ENCODE assay signal across 7 cellular contexts in genomic region chr7:76626989-76627642, GRCh38. TPM values are rescaled to one million over a fixed set of nuclear protein-coding genes. Genes with fewer than 3 reads are reported as not detected.
DNase-seq lines count a peak whose midpoint lies in the region; ATAC-seq lines count a peak whose summit lies in the region.
"Not testable (repeated sequence)": the region's sequence is repeated elsewhere in the genome, so short reads cannot be mapped to it uniquely, and the experiment has no call there.

Gene POMZP3, minus strand, starts transcription at chr7:76627279. Its CDS starts 1,215 bp downstream, at chr7:76626064.

- H3K36me3 Mint-ChIP-seq in activated CD4-positive, alpha-beta T cell treated with anti-CD3 and anti-CD28 coated beads, Interleukin-2, amount 10 ng/mL, durations not matched to agents 7 days and 5 days (ENCODE audit: low read depth): peaks cover 11% of the 10 kb centered on the region
- peaks cover 15% of the 10 kb centered on the region for H3K36me3 Mint-ChIP-seq in central memory CD8-positive, alpha-beta T cell (ENCODE audit: insufficient read depth)

- H3K27me3 Mint-ChIP-seq in activated CD4-positive, alpha-beta T cell treated with anti-CD3 and anti-CD28 coated beads, Interleukin-2, amount 10 ng/mL, durations not matched to agents 7 days and 5 days; central memory CD8-positive, alpha-beta T cell: not testable (repeated sequence)

- ATAC-seq in GM18867 (IDR thresholded peaks at IDR 0.05; ENCODE audit: unreplicated experiment): peak; percentile 78
- peak; percentile 88 for ATAC-seq in HG02852 (IDR thresholded peaks at IDR 0.05; ENCODE audit: unreplicated experiment)
- ATAC-seq in central memory CD8-positive, alpha-beta T cell (replicated peaks; ENCODE audit: extremely low read depth, poor library complexity, severe bottlenecking): peak; percentile 98

- peak; percentile 14 for DNase-seq in NCI-H1092 treated with DMSO at 0.1 percent for 48 hours (lab: John Stamatoyannopoulos, UW)
- DNase-seq in activated CD4-positive, alpha-beta T cell treated with anti-CD3 and anti-CD28 coated beads, Interleukin-2, amount 10 ng/mL, durations not matched to agents 7 days and 5 days: peak; percentile 44
- DNase-seq in central memory CD8-positive, alpha-beta T cell (ENCODE audit: low spot score in 2 of 2): peak; percentile 39 to 44

- H3K9me3 Mint-ChIP-seq in activated CD4-positive, alpha-beta T cell treated with anti-CD3 and anti-CD28 coated beads, Interleukin-2, amount 10 ng/mL, durations not matched to agents 7 days and 5 days; central memory CD8-positive, alpha-beta T cell: not testable (repeated sequence)

- peak within 1 kb of the TSS; percentile 85 for H3K4me3 Mint-ChIP-seq in activated CD4-positive, alpha-beta T cell treated with anti-CD3 and anti-CD28 coated beads, Interleukin-2, amount 10 ng/mL, durations not matched to agents 7 days and 5 days
- H3K4me3 Mint-ChIP-seq in central memory CD8-positive, alpha-beta T cell: peak within 1 kb of the TSS; percentile 92

- CTCF ChIA-PET in activated CD4-positive, alpha-beta T cell treated with anti-CD3 and anti-CD28 coated beads, Interleukin-2, amount 10 ng/mL, durations not matched to agents 7 days and 5 days (lab: Charles Lee): not testable (repeated sequence)

- POLR2A ChIA-PET in activated CD4-positive, alpha-beta T cell treated with anti-CD3 and anti-CD28 coated beads, Interleukin-2, amount 10 ng/mL, durations not matched to agents 7 days and 5 days (lab: Charles Lee): not testable (repeated sequence)

- peak within 1 kb of the TSS; percentile 95 for H3K27ac Mint-ChIP-seq in activated CD4-positive, alpha-beta T cell treated with anti-CD3 and anti-CD28 coated beads, Interleukin-2, amount 10 ng/mL, durations not matched to agents 7 days and 5 days
- H3K27ac Mint-ChIP-seq in central memory CD8-positive, alpha-beta T cell (ENCODE audit: low read depth): peak within 1 kb of the TSS; percentile 89

- H3K27me3 ChIP-seq in rectal smooth muscle tissue (ENCODE audit: control insufficient read depth, insufficient read depth, low read length): not testable (repeated sequence)

- not testable (repeated sequence) for H3K9me3 ChIP-seq in iPS-18c (ENCODE audit: control insufficient read depth, insufficient read depth, low read length)

- not testable (repeated sequence) for H3K4me1 ChIP-seq in rectal smooth muscle tissue (ENCODE audit: control insufficient read depth, insufficient read depth, low read length)

- peak within 1 kb of the TSS; percentile 82 for H3K27ac ChIP-seq in rectal smooth muscle tissue (ENCODE audit: low read depth, low read length)

- peaks cover 10% of the 10 kb centered on the region for H3K4me1 Mint-ChIP-seq in activated CD4-positive, alpha-beta T cell treated with anti-CD3 and anti-CD28 coated beads, Interleukin-2, amount 10 ng/mL, durations not matched to agents 7 days and 5 days
- not testable (repeated sequence) for H3K4me1 Mint-ChIP-seq in central memory CD8-positive, alpha-beta T cell

- H3K4me3 ChIP-seq in iPS-18c (ENCODE audit: insufficient read depth, low read depth, low read length): peak within 1 kb of the TSS; percentile 52
- H3K4me3 ChIP-seq in rectal smooth muscle tissue (ENCODE audit: low read length): peak within 1 kb of the TSS; percentile 66

- H3K9ac ChIP-seq in rectal smooth muscle tissue (ENCODE audit: low read length): not testable (repeated sequence)

- H3K36me3 ChIP-seq in rectal smooth muscle tissue (ENCODE audit: control insufficient read depth, insufficient read depth, low read length): not testable (repeated sequence)

RNA-seq across cellular contexts. Expression of gene POMZP3, which starts in this region (rescaled TPM):
- 10 to 100 TPM; 11.3 to 12.4 TPM for total RNA-seq in activated CD4-positive, alpha-beta T cell treated with anti-CD3 and anti-CD28 coated beads, Interleukin-2, amount 10 ng/mL, durations not matched to agents 7 days and 5 days

Comparison
In these comparisons a context has a peak if more than half of its experiments do, and no peak if none do; other contexts are left out.
1. Peak in every context shown above with its lines: DNase-seq, ATAC-seq, H3K4me3 ChIP-seq and H3K27ac ChIP-seq.